ENCODE assay signal across 18 cellular contexts in the genomic region with DNA sequence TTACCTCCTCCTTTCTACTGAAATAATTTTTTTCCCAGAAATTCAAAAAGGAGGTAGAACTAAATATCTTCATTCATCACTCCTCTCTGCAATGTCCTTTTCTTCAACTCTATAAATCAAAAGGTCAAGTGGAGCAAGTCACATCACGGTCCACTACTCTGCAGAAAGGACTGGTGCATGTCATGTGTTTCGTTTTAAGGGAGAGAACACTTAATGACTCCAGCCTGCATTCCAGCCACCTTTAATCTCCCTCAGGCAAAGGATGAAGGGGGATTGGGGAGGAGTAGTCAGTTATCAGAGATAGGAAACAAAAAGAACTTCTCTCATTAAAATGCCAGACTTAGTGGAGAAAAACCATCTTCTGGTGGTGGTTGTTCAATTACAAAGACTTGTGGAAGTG.
DNase-seq lines count a peak whose midpoint lies in the region; ATAC-seq, FAIRE-seq and TF ChIP-seq lines count a peak whose summit lies in the region.
"Had no signal": no experiment of that assay in that cellular context is flagged by ENCODE, and none has a peak within 500 bp of the region (broad histone marks: within the 10 kb centered on the region; RNA-seq: fewer than 3 reads in every experiment).

No MANE protein-coding gene starts in this region.

- H3K27ac ChIP-seq in K562 (ENCODE audit: extremely low read depth, low read depth, low read length) (0 out of 3 replicates have a peak overlapping the region, but pooled peaks have one; percentile 6), mesodermal cell (ENCODE audit: low read depth, low read length, severe bottlenecking) (peak overlapping the region; percentile 11)
- H3K27ac ChIP-seq: C4-2B had no signal

- FAIRE-seq in K562 (lab: Jason Lieb, UNC) = no peak
- FAIRE-seq in urothelium cell line (lab: Jason Lieb, UNC) = peak; percentile 13
- FAIRE-seq: GM12891, GM18507 had no signal

- H3K4me2 ChIP-seq in K562 (ENCODE audit: insufficient read depth, low read length) = no peak overlapping the region

- CTCF ChIA-PET in K562 (lab: Yijun Ruan, JAX; ENCODE audit: low intra/inter-chr PET ratio) = no interaction called here

- ATAC-seq in left ventricle myocardium superior (peak; percentile 64), K562 (no peak), GM21786 (IDR thresholded peaks at IDR 0.05; ENCODE audit: unreplicated experiment) (no peak), HG03039 (IDR thresholded peaks at IDR 0.05; ENCODE audit: unreplicated experiment) (no peak)

- H3K36me3 ChIP-seq in K562 (ENCODE audit: control insufficient read depth, insufficient read depth, low read length) (no peaks in the 10 kb centered on the region), mesodermal cell (ENCODE audit: control insufficient read depth, insufficient read depth, low read length) (no peaks in the 10 kb centered on the region)

- no peak overlapping the region for H3K4me3 ChIP-seq in K562
- no peak overlapping the region for H3K4me3 ChIP-seq in mesodermal cell (ENCODE audit: extremely low read depth, insufficient read depth, low read length, poor library complexity, severe bottlenecking)

- no peaks in the 10 kb centered on the region for H3K27me3 ChIP-seq in K562 (ENCODE audit: control insufficient read depth in 2 of 2, insufficient read depth in 2 of 2, low read length in 2 of 2)

- H3K79me2 ChIP-seq in K562 (ENCODE audit: control insufficient read depth, insufficient read depth, low read length) = no peaks in the 10 kb centered on the region

- H3K9me1 ChIP-seq in K562 (ENCODE audit: control insufficient read depth, insufficient read depth, low read length) = no peaks in the 10 kb centered on the region

- peak; percentile 26; the same call in 1 of the 2 replicates for TF ChIP-seq EP300 in K562 (IDR thresholded peaks at IDR 0.05; ENCODE audit: low read length)

- no peak for TF ChIP-seq POLR2A in K562 (conservative IDR thresholded peaks at IDR 0.05)

- DNase-seq in left ventricle myocardium superior = no peak
- DNase-seq in cardiac septum (ENCODE audit: low spot score) = no peak
- DNase-seq in K562 (ENCODE audit: extremely low read depth in 1 of 4, low spot score in 3 of 4) = peak in 1 of 4 experiments; percentile 50
- no peak for DNase-seq in urothelium cell line (ENCODE audit: low spot score)
- no peak for DNase-seq in RKO (ENCODE audit: low spot score)
- DNase-seq: GF-D8, KG1, NCI-H1048, NCI-H1436 treated with DMSO at 0.1 percent for 48 hours, NCI-H2081, NCI-H774, SHP77 had no signal

- POLR2A ChIA-PET in K562 (lab: Yijun Ruan, JAX) = no interaction called here

- no peaks in the 10 kb centered on the region for H3K9me3 ChIP-seq in K562 (replicated peaks; ENCODE audit: control insufficient read depth, insufficient read depth, low read depth, low read length)
- H3K9me3 ChIP-seq in mesodermal cell (ENCODE audit: control insufficient read depth, low read length) = no peaks in the 10 kb centered on the region

- H3K4me1 ChIP-seq in K562 (replicated peaks in 1 of 2; ENCODE audit: control insufficient read depth in 2 of 2, insufficient read depth in 2 of 2, low read length in 2 of 2) = peaks cover 11 to 57% of the 10 kb centered on the region in 2 experiments
- H3K4me1 ChIP-seq in mesodermal cell (ENCODE audit: control insufficient read depth, insufficient read depth, low read length, poor library complexity, severe bottlenecking) = peaks cover 34% of the 10 kb centered on the region

- no peaks in the 10 kb centered on the region for H4K20me1 ChIP-seq in K562 (replicated peaks; ENCODE audit: control insufficient read depth, insufficient read depth, low read length)

- 0% methylated on average over 2 of the region's 2 CpGs for WGBS in K562 (ENCODE audit: insufficient coverage, low coverage, missing lambda C conversion rate)
- no CpG with 5 or more reads among the region's 2 CpGs for WGBS in mesodermal cell (ENCODE audit: insufficient coverage in 2 of 2), 2 experiments

- in situ Hi-C loops in K562 (cut with MboI) = no loop called here

- TF ChIP-seq RAD21 in K562 (CRISPR knock-in tag; conservative IDR thresholded peaks at IDR 0.05 in 1 of 2, IDR thresholded peaks at IDR 0.05 in 1 of 2) = no peak

- TF ChIP-seq CTCF in K562 (IDR thresholded peaks at IDR 0.05 in 2 of 3, conservative IDR thresholded peaks at IDR 0.05 in 1 of 3; ENCODE audit: insufficient read depth in 2 of 3, low read depth in 1 of 3, low read length in 3 of 3) = no peak

- H3K9ac ChIP-seq in K562 (ENCODE audit: insufficient read depth in 1 of 2, low read depth in 2 of 2, low read length in 2 of 2) = peak overlapping the region in 1 of 2 experiments; percentile 17; a peak in 2 of 4 replicates

- intact Hi-C loops in left ventricle myocardium superior (cut with micrococcal nuclease) (no loop called here), cardiac septum (cut with DNase I) (loop anchor here (5.0 kb wide), 1 partner anchor 42 kb away; no protein-coding TSS in a partner anchor), K562 (cut with micrococcal nuclease) (no loop called here)

- peak overlapping the region; percentile 69 for H2AFZ ChIP-seq in K562 (ENCODE audit: low read depth, low read length)

- BruUV-seq in K562 (replicated peaks; lab: Mats Ljungman, UMichigan) = no TSS peak

TF ChIP-seq in K562, 482 proteins besides CTCF, POLR2A, EP300 and RAD21 (continues in another document):
- TF ChIP-seq MEIS2 (IDR thresholded peaks at IDR 0.05; ENCODE audit: partially characterized antibody) (peak; percentile 82), ZNF766 (CRISPR knock-in tag; conservative IDR thresholded peaks at IDR 0.05) (no peak), KDM1A (IDR thresholded peaks at IDR 0.05) (0 out of 4 replicates have a peak, but pooled peaks of 1 of the 2 experiments have one; percentile 15), ZNF589 (CRISPR knock-in tag; IDR thresholded peaks at IDR 0.05; ENCODE audit: low read depth) (no peak), CBX1 (IDR thresholded peaks at IDR 0.05; ENCODE audit: low read depth) (no peak), PKNOX1 (IDR thresholded peaks at IDR 0.05) (peak; percentile 62), ZNF583 (CRISPR knock-in tag; IDR thresholded peaks at IDR 0.05) (no peak), CBFA2T3 (IDR thresholded peaks at IDR 0.05) (peak; percentile 11; the same call in 1 of the 2 replicates)
- TF ChIP-seq, protein P1, sequence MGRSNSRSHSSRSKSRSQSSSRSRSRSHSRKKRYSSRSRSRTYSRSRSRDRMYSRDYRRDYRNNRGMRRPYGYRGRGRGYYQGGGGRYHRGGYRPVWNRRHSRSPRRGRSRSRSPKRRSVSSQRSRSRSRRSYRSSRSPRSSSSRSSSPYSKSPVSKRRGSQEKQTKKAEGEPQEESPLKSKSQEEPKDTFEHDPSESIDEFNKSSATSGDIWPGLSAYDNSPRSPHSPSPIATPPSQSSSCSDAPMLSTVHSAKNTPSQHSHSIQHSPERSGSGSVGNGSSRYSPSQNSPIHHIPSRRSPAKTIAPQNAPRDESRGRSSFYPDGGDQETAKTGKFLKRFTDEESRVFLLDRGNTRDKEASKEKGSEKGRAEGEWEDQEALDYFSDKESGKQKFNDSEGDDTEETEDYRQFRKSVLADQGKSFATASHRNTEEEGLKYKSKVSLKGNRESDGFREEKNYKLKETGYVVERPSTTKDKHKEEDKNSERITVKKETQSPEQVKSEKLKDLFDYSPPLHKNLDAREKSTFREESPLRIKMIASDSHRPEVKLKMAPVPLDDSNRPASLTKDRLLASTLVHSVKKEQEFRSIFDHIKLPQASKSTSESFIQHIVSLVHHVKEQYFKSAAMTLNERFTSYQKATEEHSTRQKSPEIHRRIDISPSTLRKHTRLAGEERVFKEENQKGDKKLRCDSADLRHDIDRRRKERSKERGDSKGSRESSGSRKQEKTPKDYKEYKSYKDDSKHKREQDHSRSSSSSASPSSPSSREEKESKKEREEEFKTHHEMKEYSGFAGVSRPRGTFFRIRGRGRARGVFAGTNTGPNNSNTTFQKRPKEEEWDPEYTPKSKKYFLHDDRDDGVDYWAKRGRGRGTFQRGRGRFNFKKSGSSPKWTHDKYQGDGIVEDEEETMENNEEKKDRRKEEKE (IDR thresholded peaks at IDR 0.05; ENCODE audit: borderline replicate concordance in 1 of 2, control insufficient read depth in 1 of 2, low read depth in 2 of 2, low read length in 1 of 2) = no peak
- TF ChIP-seq, protein P2, sequence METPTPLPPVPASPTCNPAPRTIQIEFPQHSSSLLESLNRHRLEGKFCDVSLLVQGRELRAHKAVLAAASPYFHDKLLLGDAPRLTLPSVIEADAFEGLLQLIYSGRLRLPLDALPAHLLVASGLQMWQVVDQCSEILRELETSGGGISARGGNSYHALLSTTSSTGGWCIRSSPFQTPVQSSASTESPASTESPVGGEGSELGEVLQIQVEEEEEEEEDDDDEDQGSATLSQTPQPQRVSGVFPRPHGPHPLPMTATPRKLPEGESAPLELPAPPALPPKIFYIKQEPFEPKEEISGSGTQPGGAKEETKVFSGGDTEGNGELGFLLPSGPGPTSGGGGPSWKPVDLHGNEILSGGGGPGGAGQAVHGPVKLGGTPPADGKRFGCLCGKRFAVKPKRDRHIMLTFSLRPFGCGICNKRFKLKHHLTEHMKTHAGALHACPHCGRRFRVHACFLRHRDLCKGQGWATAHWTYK (CRISPR knock-in tag; IDR thresholded peaks at IDR 0.05) = 0 out of 2 replicates have a peak, but pooled peaks have one; percentile 28
- TF ChIP-seq, protein P3, sequence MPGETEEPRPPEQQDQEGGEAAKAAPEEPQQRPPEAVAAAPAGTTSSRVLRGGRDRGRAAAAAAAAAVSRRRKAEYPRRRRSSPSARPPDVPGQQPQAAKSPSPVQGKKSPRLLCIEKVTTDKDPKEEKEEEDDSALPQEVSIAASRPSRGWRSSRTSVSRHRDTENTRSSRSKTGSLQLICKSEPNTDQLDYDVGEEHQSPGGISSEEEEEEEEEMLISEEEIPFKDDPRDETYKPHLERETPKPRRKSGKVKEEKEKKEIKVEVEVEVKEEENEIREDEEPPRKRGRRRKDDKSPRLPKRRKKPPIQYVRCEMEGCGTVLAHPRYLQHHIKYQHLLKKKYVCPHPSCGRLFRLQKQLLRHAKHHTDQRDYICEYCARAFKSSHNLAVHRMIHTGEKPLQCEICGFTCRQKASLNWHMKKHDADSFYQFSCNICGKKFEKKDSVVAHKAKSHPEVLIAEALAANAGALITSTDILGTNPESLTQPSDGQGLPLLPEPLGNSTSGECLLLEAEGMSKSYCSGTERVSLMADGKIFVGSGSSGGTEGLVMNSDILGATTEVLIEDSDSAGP (CRISPR knock-in tag; IDR thresholded peaks at IDR 0.05) = no peak
